ENCODE assay signal across 7 cellular contexts in the genomic region with DNA sequence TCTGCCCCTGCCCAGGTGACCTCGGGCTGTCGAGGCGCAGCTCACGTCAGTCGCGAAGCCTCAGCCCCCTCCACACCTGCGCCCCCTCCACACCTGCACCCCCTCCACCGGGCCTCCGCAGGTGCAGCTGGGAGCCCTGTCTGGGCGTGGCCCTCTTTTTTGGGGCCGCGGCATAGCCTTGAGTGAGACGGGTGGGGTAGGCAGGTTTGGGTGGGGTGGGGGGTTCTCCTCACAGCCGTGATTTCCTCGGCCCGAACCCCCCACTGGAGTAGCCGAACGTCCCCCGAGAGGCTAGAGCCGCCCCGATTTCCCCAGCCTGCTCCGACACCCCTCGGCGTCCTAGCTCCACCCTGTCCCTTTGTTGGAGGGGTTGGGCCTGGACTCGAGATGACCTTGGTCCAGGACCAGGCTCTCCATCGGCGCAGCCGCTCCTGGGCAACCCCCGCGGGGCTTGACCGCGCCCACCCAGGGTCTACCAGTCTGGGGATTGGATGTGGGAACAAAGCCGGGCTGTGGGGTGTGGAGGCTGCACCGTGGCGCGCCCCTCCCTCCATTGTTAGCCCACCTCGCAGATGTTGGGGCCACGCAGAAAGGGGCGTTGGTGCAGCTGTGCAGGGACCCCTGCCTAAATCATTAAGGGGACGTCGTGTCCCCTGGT. TPM values are rescaled to one million over a fixed set of nuclear protein-coding genes. Genes with fewer than 3 reads are reported as not detected.
DNase-seq lines count a peak whose midpoint lies in the region; ATAC-seq and TF ChIP-seq lines count a peak whose summit lies in the region.

No MANE protein-coding gene starts in this region.

- H3K4me3 ChIP-seq in OCI-LY3 (ENCODE audit: low read length) (peak overlapping the region; percentile 88), fibroblast of pulmonary artery (replicated peaks; ENCODE audit: low read depth, low read length) (peak overlapping the region; percentile 68), skin epidermis (peak overlapping the region; percentile 45 to 68 (median 50))

- H2AK5ac ChIP-seq in H9 (ENCODE audit: insufficient read length, low read length), result no peak overlapping the region

- no peaks in the 10 kb centered on the region for H3K36me3 ChIP-seq in OCI-LY3 (replicated peaks; ENCODE audit: low read depth, low read length)

- H3K36me3 Mint-ChIP-seq in H9 (ENCODE audit: insufficient read depth in 1 of 3, low read depth in 3 of 3), result peaks cover 0 to 6% (median 4%) of the 10 kb centered on the region in 3 experiments; a peak in 5 of 7 replicates

- H3K9me3 ChIP-seq in H9 (ENCODE audit: control insufficient read depth, low read depth, low read length), result no peaks in the 10 kb centered on the region
- no peaks in the 10 kb centered on the region for H3K9me3 ChIP-seq in OCI-LY3 (ENCODE audit: insufficient read depth, low read length)

- H3K4me3 Mint-ChIP-seq in H9, result peak overlapping the region; percentile 67 to 80

- no peak overlapping the region for H3K4ac ChIP-seq in H9 (ENCODE audit: low read depth, low read length)

- H2BK120ac ChIP-seq in H9 (ENCODE audit: low read depth, low read length, poor library complexity, severe bottlenecking), result no peak overlapping the region

- no peak overlapping the region for H2BK12ac ChIP-seq in H9 (ENCODE audit: insufficient read length, low read depth, low read length)

- H3K23me2 ChIP-seq in H9 (ENCODE audit: insufficient read length, low read depth, low read length, poor library complexity, severe bottlenecking), result peaks cover 18% of the 10 kb centered on the region

- H2BK20ac ChIP-seq in H9 (ENCODE audit: low read depth, low read length, poor library complexity, severe bottlenecking), result no peak overlapping the region

- H3K27me3 Mint-ChIP-seq in H9 (ENCODE audit: low read depth), result peaks cover 22% of the 10 kb centered on the region

- ATAC-seq in left lobe of liver, result no peak

- H2AFZ ChIP-seq in H9 (ENCODE audit: low read length), result no peak overlapping the region
- H2AFZ ChIP-seq in OCI-LY3 (ENCODE audit: low read depth, low read length), result no peak overlapping the region

- H4K20me1 ChIP-seq in H9 (ENCODE audit: control insufficient read depth, insufficient read depth, insufficient read length) (no peaks in the 10 kb centered on the region), OCI-LY3 (ENCODE audit: insufficient read depth, low read length) (no peaks in the 10 kb centered on the region)

- H3K56ac ChIP-seq in H9 (ENCODE audit: insufficient read length, low read depth, low read length), result no peak overlapping the region

- H3K9ac ChIP-seq in H9 (ENCODE audit: extremely low read depth, insufficient read length, low read length) (no peak overlapping the region), OCI-LY3 (ENCODE audit: low read length) (peak overlapping the region; percentile 39)

- no peak overlapping the region for H2BK5ac ChIP-seq in H9 (ENCODE audit: insufficient read length, low read length)

- H3K27ac Mint-ChIP-seq in H9, result no peak overlapping the region

- no CpG with 5 or more reads among the region's 41 CpGs for WGBS in H9 (ENCODE audit: extremely low coverage, insufficient read length, low lambda C conversion rate)

- H4K5ac ChIP-seq in H9 (ENCODE audit: insufficient read length, low read depth, low read length), result no peak overlapping the region

- no peaks in the 10 kb centered on the region for H3K27me3 ChIP-seq in H9 (ENCODE audit: insufficient read depth, low read length)
- peaks cover 13% of the 10 kb centered on the region for H3K27me3 ChIP-seq in OCI-LY3 (ENCODE audit: low read depth, low read length)

- H2BK15ac ChIP-seq in H9 (ENCODE audit: low read depth, low read length), result no peak overlapping the region

- peak overlapping the region; percentile 62 for H3K4me2 ChIP-seq in H9 (ENCODE audit: insufficient read depth, insufficient read length, low read length)
- peak overlapping the region; percentile 92 for H3K4me2 ChIP-seq in OCI-LY3 (ENCODE audit: low read length)

- H3K79me2 ChIP-seq in H9 (ENCODE audit: insufficient read depth, low read length) (0 out of 2 replicates have a peak, but pooled peaks cover 2% of the 10 kb centered on the region), OCI-LY3 (ENCODE audit: low read length) (no peaks in the 10 kb centered on the region)

- H4K8ac ChIP-seq in H9 (replicated peaks; ENCODE audit: insufficient read length, low read depth, low read length), result no peak overlapping the region

- no peak for TF ChIP-seq CTCF in H9 (conservative IDR thresholded peaks at IDR 0.05)
- TF ChIP-seq CTCF in OCI-LY3 (IDR thresholded peaks at IDR 0.05; ENCODE audit: low read depth, low read length), result no peak
- no peak for TF ChIP-seq CTCF in fibroblast of pulmonary artery (IDR thresholded peaks at IDR 0.05; ENCODE audit: low read length, missing control alignments)

- DNase-seq in H9 (peak; percentile 65), fibroblast of pulmonary artery (ENCODE audit: low read depth) (no peak), DMS114 treated with DMSO at 0.1 percent for 48 hours (lab: John Stamatoyannopoulos, UW; ENCODE audit: unreplicated experiment) (no peak), NCI-H510A (lab: John Stamatoyannopoulos, UW) (no peak), left lobe of liver (ENCODE audit: low spot score) (no peak)

- H3K27ac ChIP-seq in H9 (ENCODE audit: insufficient read length, low read depth, low read length), result no peak overlapping the region
- no peak overlapping the region for H3K27ac ChIP-seq in OCI-LY3 (ENCODE audit: low read length)
- peak overlapping the region in 10 of 21 experiments; percentile 2 to 95 (median 82) for H3K27ac ChIP-seq in skin epidermis

- H3K14ac ChIP-seq in H9 (ENCODE audit: insufficient read depth, low read length), result no peak overlapping the region

- peaks cover 3% of the 10 kb centered on the region for H3K79me1 ChIP-seq in H9 (ENCODE audit: insufficient read depth, low read depth, low read length, poor library complexity, severe bottlenecking)

- no peak overlapping the region for H3T11ph ChIP-seq in H9 (ENCODE audit: low read length)

- H4K91ac ChIP-seq in H9 (ENCODE audit: insufficient read length, low read depth, low read length), result no peak overlapping the region

- peaks cover 25 to 38% of the 10 kb centered on the region in 2 experiments for H3K4me1 Mint-ChIP-seq in H9

- no peak overlapping the region for H3K18ac ChIP-seq in H9 (ENCODE audit: insufficient read length, low read depth, low read length)

- H3K4me1 ChIP-seq in H9 (ENCODE audit: insufficient read depth, low read length) (no peaks in the 10 kb centered on the region; the same call in 1 of the 2 replicates), OCI-LY3 (ENCODE audit: low read length) (peaks cover 33% of the 10 kb centered on the region)

- H3K9me3 Mint-ChIP-seq in H9, result no peaks in the 10 kb centered on the region; a peak in 1 of 5 replicates

- H3K23ac ChIP-seq in H9 (ENCODE audit: insufficient read length, low read depth, low read length), result no peak overlapping the region

RNA-seq across cellular contexts. Expression of a gene that starts 0.6 kb away (rescaled TPM):
- total RNA-seq in H9 (2021) (164 and 176 TPM in 2 replicates), left lobe of liver (0.40 TPM)

RNA-seq across cellular contexts. Expression of a gene that starts 5.1 kb away (rescaled TPM):
- total RNA-seq in H9 (2021), result 4.7 TPM in 2 replicates
- total RNA-seq in left lobe of liver, result 1.9 TPM

RNA-seq across cellular contexts. Expression of a gene that starts 24.8 kb away (rescaled TPM):
- total RNA-seq in H9 (2021), result 53.3 and 55.8 TPM in 2 replicates
- total RNA-seq in left lobe of liver, result 29.2 TPM

RNA-seq across cellular contexts. Expression of a gene that starts 50.4 kb away (rescaled TPM):
- total RNA-seq in H9 (2021) (109 and 124 TPM in 2 replicates), left lobe of liver (83.8 TPM)

Comparison
In these comparisons a context has a peak if more than half of its experiments do, and no peak if none do; other contexts are left out.
1. RNA of a gene that starts 0.6 kb away (total RNA-seq): 164 to 176 TPM in H9; 0.40 TPM in left lobe of liver (single experiment); every median in the first group is over 100 times any median in the second.
2. Peak in every context shown above with its lines, with median percentiles within 50 percentile points of each other: H3K4me3 ChIP-seq.